In the genomic region with DNA sequence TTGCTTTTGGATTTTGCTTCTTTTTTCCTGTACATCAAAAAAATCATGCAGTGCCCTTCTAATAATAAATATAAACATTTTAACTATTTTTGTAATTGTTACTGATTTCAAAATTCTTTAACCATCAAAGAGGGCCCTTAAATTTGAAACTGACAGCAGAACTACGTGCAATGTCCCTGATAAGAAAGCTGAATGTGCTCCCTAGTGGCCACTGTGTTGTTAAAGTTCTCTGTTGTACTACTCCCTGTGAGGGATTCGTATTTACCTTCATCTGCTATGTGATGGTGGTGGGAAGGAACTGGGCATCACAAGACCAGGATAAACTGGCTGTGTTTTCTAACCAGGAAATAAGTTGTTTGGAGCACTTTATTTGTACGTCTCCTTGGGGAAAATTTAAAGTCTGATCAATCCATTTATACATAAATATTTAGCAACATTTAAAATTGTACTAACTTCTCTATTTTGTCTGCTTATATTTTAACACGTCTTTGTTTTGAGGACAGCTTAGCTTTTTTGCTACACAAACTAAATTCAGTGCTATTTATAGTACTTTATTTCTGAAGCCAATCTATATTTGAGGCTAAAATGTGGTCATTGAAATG, we compare ENCODE assay signal across 9 cellular contexts.
DNase-seq lines count a peak whose midpoint lies in the region; ATAC-seq and TF ChIP-seq lines count a peak whose summit lies in the region.
"Had no signal": no experiment of that assay in that cellular context is flagged by ENCODE, and none has a peak within 500 bp of the region (broad histone marks: within the 10 kb centered on the region; RNA-seq: fewer than 3 reads in every experiment).

No MANE protein-coding gene starts in this region.

- CTCF ChIA-PET in MCF 10A (lab: Yijun Ruan, JAX), result interaction anchor here (0.6 to 3.1 kb wide), 10 partner anchors 10 to 749 kb away, joined by 3 to 10 read pairs (median 4); no protein-coding TSS in a partner anchor
- CTCF ChIA-PET in CD4-positive, alpha-beta memory T cell (lab: Charles Lee; ENCODE audit: partially characterized antibody), result no interaction called here

- no peaks in the 10 kb centered on the region for H3K9me3 Mint-ChIP-seq in MCF 10A (ENCODE audit: unreplicated experiment)
- H3K9me3 Mint-ChIP-seq in CD4-positive, alpha-beta memory T cell, result peaks cover 0 to 11% (median 2%) of the 10 kb centered on the region in 8 donors

- no peak overlapping the region for H3K9ac ChIP-seq in mesendoderm (ENCODE audit: low read length)

- no peaks in the 10 kb centered on the region for H3K9me3 ChIP-seq in CD4-positive, alpha-beta memory T cell (ENCODE audit: control insufficient read depth in 1 of 2, low read length in 2 of 2)

- no peak overlapping the region for H4K5ac ChIP-seq in mesendoderm (ENCODE audit: low read length)

- H2BK15ac ChIP-seq in mesendoderm (replicated peaks; ENCODE audit: low read depth), result no peak overlapping the region

- H3K27me3 ChIP-seq in mesendoderm (ENCODE audit: insufficient read depth, low read length, poor library complexity), result no peaks in the 10 kb centered on the region
- no peaks in the 10 kb centered on the region for H3K27me3 ChIP-seq in CD4-positive, alpha-beta memory T cell (ENCODE audit: insufficient read depth, low read length)

- no peak overlapping the region for H3K4me3 Mint-ChIP-seq in MCF 10A (ENCODE audit: unreplicated experiment)
- no peak overlapping the region for H3K4me3 Mint-ChIP-seq in CD4-positive, alpha-beta memory T cell
- H3K4me3 Mint-ChIP-seq: B cell had no signal

- H3K79me2 ChIP-seq in mesendoderm (ENCODE audit: control insufficient read depth, insufficient read depth, low read length), result no peaks in the 10 kb centered on the region

- H3K36me3 ChIP-seq in mesendoderm (ENCODE audit: control insufficient read depth, insufficient read depth, low read length), result no peaks in the 10 kb centered on the region
- H3K36me3 ChIP-seq in CD4-positive, alpha-beta memory T cell (ENCODE audit: insufficient read depth, low read length), result no peaks in the 10 kb centered on the region

- no peak overlapping the region for H3K4ac ChIP-seq in mesendoderm (ENCODE audit: low read depth, low read length)

- no peaks in the 10 kb centered on the region for H3K27me3 Mint-ChIP-seq in MCF 10A (ENCODE audit: insufficient read depth, unreplicated experiment)
- no peaks in the 10 kb centered on the region for H3K27me3 Mint-ChIP-seq in CD4-positive, alpha-beta memory T cell
- H3K27me3 Mint-ChIP-seq: B cell had no signal

- no peaks in the 10 kb centered on the region for H3K4me1 ChIP-seq in mesendoderm (ENCODE audit: control insufficient read depth, low read depth, low read length)
- no peaks in the 10 kb centered on the region for H3K4me1 ChIP-seq in CD4-positive, alpha-beta memory T cell (ENCODE audit: insufficient read depth, low read length)

- H3K23ac ChIP-seq in mesendoderm (ENCODE audit: low read length), result no peak overlapping the region

- ATAC-seq in HG03469 (IDR thresholded peaks at IDR 0.05; ENCODE audit: unreplicated experiment) (no peak), GM21619 (IDR thresholded peaks at IDR 0.05; ENCODE audit: unreplicated experiment) (no peak)

- BruUV-seq in MCF 10A (replicated peaks; lab: Mats Ljungman, UMichigan), result no TSS peak

- WGBS in mesendoderm (ENCODE audit: extremely low coverage, insufficient coverage, low lambda C conversion rate), result no CpG with 5 or more reads among the region's 4 CpGs

- TF ChIP-seq CTCF in MCF 10A (IDR thresholded peaks at IDR 0.05; ENCODE audit: unreplicated experiment), result peak; percentile 75

- no peak overlapping the region for H2AK5ac ChIP-seq in mesendoderm (ENCODE audit: low read length)

- no peak overlapping the region for H3K27ac ChIP-seq in mesendoderm (ENCODE audit: low read depth, low read length)
- H3K27ac ChIP-seq in CD4-positive, alpha-beta memory T cell (ENCODE audit: low read depth, low read length), result no peak overlapping the region

- POLR2A ChIA-PET in MCF 10A (lab: Yijun Ruan, JAX), result interaction anchor here (0.8 to 3.4 kb wide), 9 partner anchors 10 to 741 kb away, joined by 3 to 12 read pairs (median 5); a partner anchor contains a TSS
- POLR2A ChIA-PET in CD4-positive, alpha-beta memory T cell (lab: Charles Lee; ENCODE audit: partially characterized antibody), result no interaction called here

- H3K79me1 ChIP-seq in mesendoderm (ENCODE audit: low read length), result no peaks in the 10 kb centered on the region

- H4K8ac ChIP-seq in mesendoderm (ENCODE audit: low read depth, low read length), result no peak overlapping the region

- no peak overlapping the region for H3K18ac ChIP-seq in mesendoderm (ENCODE audit: low read length)

- no peak overlapping the region for H3K56ac ChIP-seq in mesendoderm (ENCODE audit: low read length)

- no peak overlapping the region for H2BK5ac ChIP-seq in mesendoderm (ENCODE audit: low read length)

- intact Hi-C loops in MCF 10A (cut with micrococcal nuclease), result loop anchor here (1.0 to 5.0 kb wide), 4 partner anchors 205 to 665 kb away; no protein-coding TSS in a partner anchor
- intact Hi-C loops in CD4-positive, alpha-beta memory T cell (cut with micrococcal nuclease), result no loop called here

- H2BK120ac ChIP-seq in mesendoderm (ENCODE audit: low read depth, low read length), result no peak overlapping the region

- DNase-seq in DMS79 treated with DMSO at 0.1 percent for 48 hours (lab: John Stamatoyannopoulos, UW) (peak; percentile 53), DMS79 (lab: John Stamatoyannopoulos, UW) (no peak), NCI-H226 (peak; percentile 26), MCF 10A (ENCODE audit: unreplicated experiment) (peak; percentile 72), mesendoderm (peak; percentile 69)
- DNase-seq in CD4-positive, alpha-beta memory T cell, result no peak

- no peak overlapping the region for H3K27ac Mint-ChIP-seq in MCF 10A (ENCODE audit: low read depth, unreplicated experiment)
- H3K27ac Mint-ChIP-seq in CD4-positive, alpha-beta memory T cell, result peak overlapping the region in 1 of 7 donors; percentile 13
- H3K27ac Mint-ChIP-seq: B cell had no signal

- H3K36me3 Mint-ChIP-seq in MCF 10A (ENCODE audit: insufficient read depth, unreplicated experiment), result no peaks in the 10 kb centered on the region
- H3K36me3 Mint-ChIP-seq in CD4-positive, alpha-beta memory T cell, result no peaks in the 10 kb centered on the region

- no peak overlapping the region for H3K4me3 ChIP-seq in mesendoderm (ENCODE audit: low read length)
- H3K4me3 ChIP-seq in CD4-positive, alpha-beta memory T cell (ENCODE audit: low read length in 2 of 2), result no peak overlapping the region

- no peak overlapping the region for H3K4me2 ChIP-seq in mesendoderm (ENCODE audit: low read length)

- no peaks in the 10 kb centered on the region for H3K4me1 Mint-ChIP-seq in MCF 10A (ENCODE audit: insufficient read depth, unreplicated experiment)
- no peaks in the 10 kb centered on the region for H3K4me1 Mint-ChIP-seq in CD4-positive, alpha-beta memory T cell
- H3K4me1 Mint-ChIP-seq: B cell had no signal

Comparison
In these comparisons a context has a peak if more than half of its experiments do, and no peak if none do; other contexts are left out.
1. DNase-seq: peak in DMS79 treated with DMSO at 0.1 percent for 48 hours (single experiment), NCI-H226 (single experiment), MCF 10A (single experiment) and mesendoderm (single experiment); none in DMS79 (single experiment) and CD4-positive, alpha-beta memory T cell (0 of 5).